In genomic region chr17:20566736-20567135, GRCh38 we compare ENCODE assay signal across 19 cellular contexts. TPM values are rescaled to one million over a fixed set of nuclear protein-coding genes. Genes with fewer than 3 reads are reported as not detected.
"Had no signal": no experiment of that assay in that cellular context is flagged by ENCODE, and none has a peak within 500 bp of the region (broad histone marks: within the 10 kb centered on the region; RNA-seq: fewer than 3 reads in every experiment).

No MANE protein-coding gene starts in this region.

RNA-seq across cellular contexts. Expression of gene CDRT15L2, which starts 12.8 kb away (rescaled TPM):
- total RNA-seq: activated CD4-positive, alpha-beta memory T cell treated with anti-CD3 and anti-CD28 coated beads for 36 hours; activated CD4-positive, alpha-beta T cell treated with anti-CD3 and anti-CD28 coated beads for 36 hours; activated CD4-positive, alpha-beta T cell treated with anti-CD3 and anti-CD28 coated beads, Interleukin-2, amount 10 ng/mL, durations not matched to agents 24 days and 14 days; activated CD8-positive, alpha-beta memory T cell treated with anti-CD3 and anti-CD28 coated beads for 36 hours; activated CD8-positive, alpha-beta memory T cell treated with anti-CD3 and anti-CD28 coated beads, Interleukin-2, amount 10 ng/mL, durations not matched to agents 7 days and 5 days; activated CD8-positive, alpha-beta T cell treated with anti-CD3 and anti-CD28 coated beads, Interleukin-2, amount 10 ng/mL, durations not matched to agents 7 days and 5 days; activated naive CD4-positive, alpha-beta T cell treated with anti-CD3 and anti-CD28 coated beads for 36 hours; activated naive CD8-positive, alpha-beta T cell treated with anti-CD3 and anti-CD28 coated beads for 36 hours; activated T-helper 1 cell treated with anti-CD3 and anti-CD28 coated beads, Interleukin-12 subunit alpha, Interleukin-12 subunit beta, Interleukin-2, Interleukin-4 antibody, amounts not matched to agents 30 ng/mL and 10 ng/mL and 1 ng/mL, durations not matched to agents 14 hours and 24 hours and 36 hours; activated T-helper 2 cell treated with anti-CD3 and anti-CD28 coated beads, Interferon-gamma antibody, Interleukin-2, Interleukin-4, amounts not matched to agents 10 μg/mL and 5 μg/mL and 100 μg/mL, durations not matched to agents 14 hours and 24 hours and 36 hours; adrenal gland; aorta; body of pancreas; chondrocyte; dermis blood vessel endothelial cell; esophagus muscularis mucosa; foreskin keratinocyte; gastrocnemius medialis; T-helper 17 cell had no signal
- polyA plus RNA-seq: adrenal gland, aorta, foreskin keratinocyte had no signal
